12 cellular contexts compared by ENCODE assay signal in genomic region chr16:3998793-3999478, GRCh38.
DNase-seq lines count a peak whose midpoint lies in the region; ATAC-seq and TF ChIP-seq lines count a peak whose summit lies in the region.
"Had no signal": no experiment of that assay in that cellular context is flagged by ENCODE, and none has a peak within 500 bp of the region (broad histone marks: within the 10 kb centered on the region; RNA-seq: fewer than 3 reads in every experiment).

No MANE protein-coding gene starts in this region.

- H3K4me3 ChIP-seq in SK-N-MC (peak overlapping the region; percentile 77), cardiac muscle cell (no peak overlapping the region)

- H3K9me3 Mint-ChIP-seq in endothelial cell (ENCODE audit: unreplicated experiment) = no peaks in the 10 kb centered on the region
- H3K9me3 Mint-ChIP-seq: activated B cell treated with CpG ODN at 0.5 μM for 24 hours; stimulated activated naive CD8-positive, alpha-beta T cell treated with anti-CD3 and anti-CD28 coated beads, Interleukin-15, Interleukin-2, amounts not matched to agents 100 ng/mL and 50 ng/mL, for 24 hours had no signal

- H3K4me1 ChIP-seq in cardiac muscle cell (ENCODE audit: low read depth) = no peaks in the 10 kb centered on the region

- no peak overlapping the region for H3K4me3 Mint-ChIP-seq in endothelial cell (ENCODE audit: unreplicated experiment)
- H3K4me3 Mint-ChIP-seq: activated B cell treated with CpG ODN at 0.5 μM for 24 hours; stimulated activated naive CD8-positive, alpha-beta T cell treated with anti-CD3 and anti-CD28 coated beads, Interleukin-15, Interleukin-2, amounts not matched to agents 100 ng/mL and 50 ng/mL, for 24 hours had no signal

- H3K27ac Mint-ChIP-seq in endothelial cell (ENCODE audit: unreplicated experiment) = no peak overlapping the region
- H3K27ac Mint-ChIP-seq: activated B cell treated with CpG ODN at 0.5 μM for 24 hours; stimulated activated naive CD8-positive, alpha-beta T cell treated with anti-CD3 and anti-CD28 coated beads, Interleukin-15, Interleukin-2, amounts not matched to agents 100 ng/mL and 50 ng/mL, for 24 hours had no signal

- H3K27me3 Mint-ChIP-seq in endothelial cell (ENCODE audit: unreplicated experiment) = peaks cover 2% of the 10 kb centered on the region
- H3K27me3 Mint-ChIP-seq: activated B cell treated with CpG ODN at 0.5 μM for 24 hours; stimulated activated naive CD8-positive, alpha-beta T cell treated with anti-CD3 and anti-CD28 coated beads, Interleukin-15, Interleukin-2, amounts not matched to agents 100 ng/mL and 50 ng/mL, for 24 hours had no signal

- H3K9ac ChIP-seq in SK-N-MC (ENCODE audit: insufficient read length) = peak overlapping the region; percentile 25

- no peaks in the 10 kb centered on the region for H3K36me3 Mint-ChIP-seq in endothelial cell (ENCODE audit: low read depth, unreplicated experiment)

- intact Hi-C loops in posterior vena cava (cut with DNase I) = loop anchor here in 1 of 2 donors (2.0 kb wide), 1 partner anchor 28 kb away; no protein-coding TSS in a partner anchor

- no peaks in the 10 kb centered on the region for H3K36me3 ChIP-seq in SK-N-MC (ENCODE audit: insufficient read depth, low read length)
- no peaks in the 10 kb centered on the region for H3K36me3 ChIP-seq in cardiac muscle cell

- H3K4me1 Mint-ChIP-seq in endothelial cell (ENCODE audit: unreplicated experiment) = no peaks in the 10 kb centered on the region
- H3K4me1 Mint-ChIP-seq: activated B cell treated with CpG ODN at 0.5 μM for 24 hours had no signal

- DNase-seq in D341Med (ENCODE audit: low spot score) (peak; percentile 70), SK-N-MC (ENCODE audit: low read depth, low spot score) (peak; percentile 80), cardiac muscle cell (ENCODE audit: low read depth in 1 of 2, low spot score in 1 of 2) (peak in 1 of 2 donors; percentile 73), posterior vena cava (ENCODE audit: low spot score) (peak; percentile 68), retina (no peak), endothelial cell (ENCODE audit: low spot score) (no peak)
- DNase-seq: activated B cell treated with CpG ODN at 0.5 μM for 24 hours, DND-41, Karpas-422 had no signal

- H3K9me3 ChIP-seq in SK-N-MC (ENCODE audit: low read depth, low read length) = no peaks in the 10 kb centered on the region
- H3K9me3 ChIP-seq in cardiac muscle cell (ENCODE audit: low read depth) = no peaks in the 10 kb centered on the region

- no peaks in the 10 kb centered on the region for H3K27me3 ChIP-seq in cardiac muscle cell

- TF ChIP-seq CTCF in cardiac muscle cell (IDR thresholded peaks at IDR 0.05; ENCODE audit: low read depth, low read length) = peak; percentile 9
- TF ChIP-seq CTCF in endothelial cell (IDR thresholded peaks at IDR 0.05; ENCODE audit: unreplicated experiment) = no peak

- ATAC-seq in HG02981 (IDR thresholded peaks at IDR 0.05; ENCODE audit: unreplicated experiment) (no peak), HG03025 (IDR thresholded peaks at IDR 0.05; ENCODE audit: low FRiP score, unreplicated experiment) (no peak)

- H3K27ac ChIP-seq in SK-N-MC = peak overlapping the region; percentile 95
- no peak overlapping the region for H3K27ac ChIP-seq in cardiac muscle cell

Comparison
In these comparisons a context has a peak if more than half of its experiments do, and no peak if none do; other contexts are left out.
1. DNase-seq: peak in D341Med (single experiment), SK-N-MC (single experiment) and posterior vena cava (single experiment); none in retina (single experiment) and endothelial cell (single experiment).